ENCODE assay signal across 1 cellular context in the genomic region with DNA sequence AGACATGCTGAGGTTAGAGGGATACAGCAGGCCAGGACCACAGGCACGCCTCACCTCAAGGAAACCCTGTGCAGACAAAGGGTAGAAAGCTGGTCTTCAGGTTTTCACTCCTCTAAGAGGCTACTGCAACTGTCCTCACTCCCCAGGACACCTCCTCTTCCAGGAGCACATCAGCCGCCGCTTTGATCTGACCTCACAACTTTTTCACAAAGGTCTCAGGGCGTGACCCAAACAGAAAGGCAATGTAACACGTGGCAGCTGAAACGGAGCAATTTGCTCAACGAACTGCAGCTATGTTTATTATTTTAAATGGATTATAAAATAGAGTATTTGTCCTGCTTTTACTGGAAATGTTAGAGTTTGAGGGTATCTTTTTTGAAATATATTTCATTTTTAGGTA.
TF ChIP-seq lines count a peak whose summit lies in the region.

No MANE protein-coding gene starts in this region.

TF ChIP-seq in IMR-90, 13 proteins besides CTCF, POLR2A, EP300 and RAD21:
- TF ChIP-seq CHD1 (IDR thresholded peaks at IDR 0.05; ENCODE audit: low read depth, low read length) (no peak), MAZ (IDR thresholded peaks at IDR 0.05; ENCODE audit: borderline replicate concordance, low read depth, low read length) (no peak), BHLHE40 (IDR thresholded peaks at IDR 0.05; ENCODE audit: low read depth, low read length) (no peak), RFX5 (IDR thresholded peaks at IDR 0.05; ENCODE audit: low read depth, low read length) (no peak), FOS (IDR thresholded peaks at IDR 0.05; ENCODE audit: low read depth, low read length) (no peak), CEBPB (IDR thresholded peaks at IDR 0.05; ENCODE audit: low read depth, low read length) (no peak), MAFK (IDR thresholded peaks at IDR 0.05; ENCODE audit: low read depth, low read length) (no peak)
- TF ChIP-seq, protein P1, sequence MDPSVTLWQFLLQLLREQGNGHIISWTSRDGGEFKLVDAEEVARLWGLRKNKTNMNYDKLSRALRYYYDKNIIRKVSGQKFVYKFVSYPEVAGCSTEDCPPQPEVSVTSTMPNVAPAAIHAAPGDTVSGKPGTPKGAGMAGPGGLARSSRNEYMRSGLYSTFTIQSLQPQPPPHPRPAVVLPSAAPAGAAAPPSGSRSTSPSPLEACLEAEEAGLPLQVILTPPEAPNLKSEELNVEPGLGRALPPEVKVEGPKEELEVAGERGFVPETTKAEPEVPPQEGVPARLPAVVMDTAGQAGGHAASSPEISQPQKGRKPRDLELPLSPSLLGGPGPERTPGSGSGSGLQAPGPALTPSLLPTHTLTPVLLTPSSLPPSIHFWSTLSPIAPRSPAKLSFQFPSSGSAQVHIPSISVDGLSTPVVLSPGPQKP (IDR thresholded peaks at IDR 0.05; ENCODE audit: borderline replicate concordance, low read depth, low read length): no peak
